ENCODE assay signal across 1 cellular context in genomic region chr3:34012102-34012461, GRCh38.
TF ChIP-seq lines count a peak whose summit lies in the region.

No MANE protein-coding gene starts in this region.

TF ChIP-seq in GM23338, 12 proteins besides CTCF, POLR2A, EP300 and RAD21 (continued from another document):
- TF ChIP-seq ZNF462 (CRISPR knock-in tag; IDR thresholded peaks at IDR 0.05), result no peak
- no peak for TF ChIP-seq EZH2phosphoT487 (IDR thresholded peaks at IDR 0.05; ENCODE audit: unreplicated experiment)
- TF ChIP-seq NANOG (IDR thresholded peaks at IDR 0.05; ENCODE audit: borderline replicate concordance), result no peak
- no peak for TF ChIP-seq STAT1 (IDR thresholded peaks at IDR 0.05; ENCODE audit: unreplicated experiment)
- TF ChIP-seq ETS1 (IDR thresholded peaks at IDR 0.05), result no peak
- TF ChIP-seq JUNB (IDR thresholded peaks at IDR 0.05; ENCODE audit: unreplicated experiment), result no peak
- no peak for TF ChIP-seq CREB1 (CRISPR knock-in tag; IDR thresholded peaks at IDR 0.05; ENCODE audit: low read depth)
- TF ChIP-seq ZNF331 (CRISPR knock-in tag; IDR thresholded peaks at IDR 0.05; ENCODE audit: low read depth), result no peak
- no peak for TF ChIP-seq POLR2AphosphoS5 (IDR thresholded peaks at IDR 0.05; ENCODE audit: low read depth)
- TF ChIP-seq REST (IDR thresholded peaks at IDR 0.05; ENCODE audit: unreplicated experiment), result no peak
